Comparison of ENCODE assay signal across 21 cellular contexts in the genomic region with DNA sequence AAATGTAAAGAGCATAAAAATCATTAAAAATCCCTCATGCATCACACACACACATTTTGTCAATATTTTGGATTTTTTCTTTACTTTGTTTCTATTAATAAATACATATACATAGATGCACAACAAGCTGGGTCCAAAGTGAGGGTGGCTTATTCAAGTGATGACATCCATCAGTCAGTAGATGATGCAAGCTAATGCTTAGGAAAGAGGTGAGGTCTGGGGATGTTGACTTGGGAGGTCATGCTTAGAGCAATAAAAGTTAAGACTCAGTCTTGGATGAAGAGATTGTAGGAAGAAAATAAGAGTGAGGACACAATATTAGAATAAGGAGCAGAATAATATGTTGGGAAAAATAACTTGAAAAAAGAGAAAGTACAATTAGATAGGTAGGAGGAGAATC.
"Had no signal": no experiment of that assay in that cellular context is flagged by ENCODE, and none has a peak within 500 bp of the region (broad histone marks: within the 10 kb centered on the region; RNA-seq: fewer than 3 reads in every experiment).

No MANE protein-coding gene starts in this region.

- H3K27ac ChIP-seq: heart right ventricle, neutrophil, psoas muscle, stomach, thoracic aorta, transverse colon had no signal

- H3K9me3 Mint-ChIP-seq: naive thymus-derived CD8-positive, alpha-beta T cell had no signal

- H3K4me3 ChIP-seq: dorsolateral prefrontal cortex, esophagus squamous epithelium, heart right ventricle, mucosa of descending colon, psoas muscle, skin epidermis, stomach, thoracic aorta, transverse colon had no signal

- H3K9me3 ChIP-seq: esophagus squamous epithelium, heart right ventricle, mucosa of descending colon, neutrophil, psoas muscle, stomach, thoracic aorta, transverse colon had no signal

- H3K4me1 Mint-ChIP-seq: naive thymus-derived CD8-positive, alpha-beta T cell had no signal

- H3K4me1 ChIP-seq: psoas muscle, stomach had no signal

- H3K27ac Mint-ChIP-seq: naive thymus-derived CD8-positive, alpha-beta T cell had no signal

- H3K4me3 Mint-ChIP-seq: naive thymus-derived CD8-positive, alpha-beta T cell had no signal

- H3K36me3 Mint-ChIP-seq: naive thymus-derived CD8-positive, alpha-beta T cell had no signal

- H3K27me3 ChIP-seq: dorsolateral prefrontal cortex, esophagus squamous epithelium, heart right ventricle, stomach, transverse colon had no signal

- DNase-seq: cortex of kidney; dorsolateral prefrontal cortex; effector CD8-positive, alpha-beta T cell; esophagus squamous epithelium; foreskin melanocyte; heart right ventricle; hypothalamus; islet precursor cell; mucosa of descending colon; naive thymus-derived CD8-positive, alpha-beta T cell; psoas muscle; stimulated activated CD4-positive, alpha-beta T cell treated with anti-CD3 and anti-CD28 coated beads, Interleukin-12 subunit alpha, Interleukin-12 subunit beta, amount 100 ng/mL, for 4 hours; stimulated activated naive CD4-positive, alpha-beta T cell; stomach; substantia nigra; transverse colon had no signal

- H3K36me3 ChIP-seq: esophagus squamous epithelium, heart right ventricle, neutrophil, stomach, thoracic aorta, transverse colon had no signal

- ATAC-seq: heart right ventricle; left lobe of liver; mucosa of descending colon; naive thymus-derived CD8-positive, alpha-beta T cell; psoas muscle; sciatic nerve had no signal
